In the genomic region with DNA sequence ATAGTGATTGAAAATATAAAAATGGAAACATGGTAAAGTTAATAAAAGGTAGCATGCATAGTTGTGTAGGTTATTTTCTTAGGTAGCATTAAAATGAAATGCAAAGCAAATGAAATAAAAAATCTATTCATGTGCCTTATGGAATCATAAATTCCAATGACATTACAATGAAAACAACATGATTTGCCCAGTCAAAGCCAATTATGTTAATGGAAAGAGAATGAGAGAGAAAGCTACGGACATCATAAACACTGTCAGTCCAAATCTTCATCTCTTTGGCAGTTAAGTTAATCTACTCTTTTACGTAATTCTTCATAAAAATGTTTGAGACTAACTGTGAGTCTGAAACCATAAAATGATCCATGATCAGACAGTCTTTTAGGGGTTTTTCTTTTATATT, we compare ENCODE assay signal across 33 cellular contexts.
"Had no signal": no experiment of that assay in that cellular context is flagged by ENCODE, and none has a peak within 500 bp of the region (broad histone marks: within the 10 kb centered on the region; RNA-seq: fewer than 3 reads in every experiment).

No MANE protein-coding gene starts in this region.

- H3K27ac Mint-ChIP-seq: activated B cell treated with CpG ODN at 0.5 μM for 24 hours; activated CD8-positive, alpha-beta T cell treated with anti-CD3 and anti-CD28 coated beads for 36 hours; activated naive CD4-positive, alpha-beta T cell treated with anti-CD3 and anti-CD28 coated beads for 36 hours; activated naive CD4-positive, alpha-beta T cell treated with anti-CD3 and anti-CD28 coated beads, Interleukin-2, amount 50 U/mL, for 24 hours; activated naive CD8-positive, alpha-beta T cell treated with anti-CD3 and anti-CD28 coated beads for 36 hours; activated naive CD8-positive, alpha-beta T cell treated with anti-CD3 and anti-CD28 coated beads, Interleukin-2, amount 50 U/mL, for 24 hours; activated T-helper 17 cell treated with anti-CD3 and anti-CD28 coated beads, Interleukin-2, amount 50 U/mL, for 72 hours; brain; T-helper 17 cell; T-helper 2 cell treated with Interferon-gamma antibody and Interleukin-4, amounts not matched to agents 5 μg/mL and 100 μg/mL, for 36 hours had no signal

- H3K36me3 ChIP-seq: ascending aorta, cardiac muscle cell, esophagus squamous epithelium, WERI-Rb-1 had no signal

- H3K36me3 Mint-ChIP-seq: activated naive CD4-positive, alpha-beta T cell treated with anti-CD3 and anti-CD28 coated beads, Interleukin-2, amount 50 U/mL, for 24 hours; activated naive CD8-positive, alpha-beta T cell treated with anti-CD3 and anti-CD28 coated beads for 36 hours; brain had no signal

- H3K9me3 ChIP-seq: ascending aorta, breast epithelium, esophagus squamous epithelium had no signal

- H3K4me3 ChIP-seq: ascending aorta, breast epithelium, cardiac muscle cell, coronary artery, esophagus squamous epithelium had no signal

- DNase-seq: activated B cell treated with CpG ODN at 0.5 μM for 24 hours; activated CD4-positive, alpha-beta T cell treated with anti-CD3 and anti-CD28 coated beads for 48 hours; activated CD4-positive, alpha-beta T cell treated with anti-CD3 and anti-CD28 coated beads, Interleukin-2, amount 50 U/mL, for 1 hour; activated CD4-positive, alpha-beta T cell treated with anti-CD3 and anti-CD28 coated beads, Interleukin-2, amount 50 U/mL, for 48 hours; activated CD8-positive, alpha-beta memory T cell treated with anti-CD3 and anti-CD28 coated beads for 24 hours; activated CD8-positive, alpha-beta T cell treated with anti-CD3 and anti-CD28 coated beads for 36 hours; activated effector memory CD4-positive, alpha-beta T cell treated with Interleukin-2 at 50 U/mL for 16 hours; activated gamma-delta T cell treated with Interleukin-2 at 50 U/mL for 16 hours; activated naive CD4-positive, alpha-beta T cell treated with anti-CD3 and anti-CD28 coated beads for 36 hours; activated naive CD8-positive, alpha-beta T cell treated with anti-CD3 and anti-CD28 coated beads for 36 hours; activated naive CD8-positive, alpha-beta T cell treated with anti-CD3 and anti-CD28 coated beads, Interleukin-2, amount 50 U/mL, for 24 hours; activated T-cell treated with anti-CD3 and anti-CD28 coated beads, Interleukin-2, amount 50 U/mL, for 4 hours; central memory CD4-positive, alpha-beta T cell; dermis blood vessel endothelial cell; effector CD8-positive, alpha-beta T cell; esophagus squamous epithelium; head of caudate nucleus; T-helper 1 cell; T-helper 17 cell; T1000; WERI-Rb-1 had no signal

- H3K4me3 Mint-ChIP-seq: activated B cell treated with CpG ODN at 0.5 μM for 24 hours; activated CD8-positive, alpha-beta T cell treated with anti-CD3 and anti-CD28 coated beads for 36 hours; activated naive CD4-positive, alpha-beta T cell treated with anti-CD3 and anti-CD28 coated beads for 36 hours; activated naive CD4-positive, alpha-beta T cell treated with anti-CD3 and anti-CD28 coated beads, Interleukin-2, amount 50 U/mL, for 24 hours; activated naive CD8-positive, alpha-beta T cell treated with anti-CD3 and anti-CD28 coated beads for 36 hours; activated naive CD8-positive, alpha-beta T cell treated with anti-CD3 and anti-CD28 coated beads, Interleukin-2, amount 50 U/mL, for 24 hours; activated T-cell treated with anti-CD3 and anti-CD28 coated beads, Interleukin-2, amount 50 U/mL, for 4 hours; activated T-helper 17 cell treated with anti-CD3 and anti-CD28 coated beads, Interleukin-2, amount 50 U/mL, for 72 hours; brain; T-helper 17 cell; T-helper 2 cell treated with Interferon-gamma antibody and Interleukin-4, amounts not matched to agents 5 μg/mL and 100 μg/mL, for 36 hours had no signal

- H3K4me1 ChIP-seq: ascending aorta, breast epithelium, esophagus squamous epithelium had no signal

- FAIRE-seq: endothelial cell of umbilical vein, frontal cortex had no signal

- H3K27me3 ChIP-seq: ascending aorta, breast epithelium, cardiac muscle cell, esophagus squamous epithelium had no signal

- H3K27ac ChIP-seq: ascending aorta, breast epithelium, cardiac muscle cell, coronary artery, epithelial cell of prostate, esophagus squamous epithelium, WERI-Rb-1 had no signal

- H3K4me1 Mint-ChIP-seq: activated B cell treated with CpG ODN at 0.5 μM for 24 hours; activated naive CD4-positive, alpha-beta T cell treated with anti-CD3 and anti-CD28 coated beads, Interleukin-2, amount 50 U/mL, for 24 hours; activated naive CD8-positive, alpha-beta T cell treated with anti-CD3 and anti-CD28 coated beads for 36 hours; activated naive CD8-positive, alpha-beta T cell treated with anti-CD3 and anti-CD28 coated beads, Interleukin-2, amount 50 U/mL, for 24 hours; activated T-helper 17 cell treated with anti-CD3 and anti-CD28 coated beads, Interleukin-2, amount 50 U/mL, for 72 hours; T-helper 17 cell had no signal

- ATAC-seq: activated CD4-positive, CD25-positive, alpha-beta regulatory T cell treated with anti-CD3 and anti-CD28 coated beads, Interleukin-2, amount 50 U/mL, for 24 hours; activated CD8-positive, alpha-beta T cell treated with anti-CD3 and anti-CD28 coated beads for 36 hours; activated naive CD8-positive, alpha-beta T cell treated with anti-CD3 and anti-CD28 coated beads, Interleukin-2, amount 50 U/mL, for 24 hours; activated T-cell treated with anti-CD3 and anti-CD28 coated beads, Interleukin-2, amount 50 U/mL, for 4 hours; activated T-helper 17 cell treated with anti-CD3 and anti-CD28 coated beads, Interleukin-2, amount 50 U/mL, for 72 hours; T-helper 17 cell had no signal

- H3K9me3 Mint-ChIP-seq: activated B cell treated with CpG ODN at 0.5 μM for 24 hours had no signal
